ENCODE assay signal across 32 cellular contexts in the genomic region with DNA sequence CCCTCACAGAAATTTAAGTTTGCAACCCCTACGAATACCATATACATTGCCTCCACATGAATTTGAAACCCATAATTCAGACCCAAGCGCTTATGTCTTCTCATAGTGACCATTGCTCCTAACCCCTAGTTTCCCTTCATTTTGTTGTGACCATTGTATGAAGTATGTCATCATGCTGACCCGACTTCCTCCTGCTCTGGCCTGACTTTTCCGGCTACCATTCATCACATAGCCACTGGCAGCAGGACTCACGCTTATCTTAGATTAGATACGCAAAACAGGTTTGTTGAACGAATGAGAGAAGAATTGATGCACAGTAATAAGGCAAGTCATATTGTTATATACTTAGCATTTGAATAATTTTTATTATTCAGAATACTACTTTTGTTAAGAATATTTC.
"Had no signal": no experiment of that assay in that cellular context is flagged by ENCODE, and none has a peak within 500 bp of the region (broad histone marks: within the 10 kb centered on the region; RNA-seq: fewer than 3 reads in every experiment).

No MANE protein-coding gene starts in this region.

- H3K27me3 Mint-ChIP-seq: activated CD4-positive, alpha-beta memory T cell treated with anti-CD3 and anti-CD28 coated beads, Interleukin-2, amount 10 ng/mL, durations not matched to agents 7 days and 5 days; activated CD8-positive, alpha-beta memory T cell treated with anti-CD3 and anti-CD28 coated beads, Interleukin-2, amount 10 ng/mL, durations not matched to agents 7 days and 5 days; activated naive CD4-positive, alpha-beta T cell treated with anti-CD3 and anti-CD28 coated beads, Interleukin-2, amount 10 ng/mL, durations not matched to agents 7 days and 5 days; activated naive CD8-positive, alpha-beta T cell; activated naive CD8-positive, alpha-beta T cell treated with anti-CD3 and anti-CD28 coated beads, Interleukin-2, amount 50 U/mL, for 24 hours; brain had no signal

- H3K9me3 Mint-ChIP-seq: activated CD4-positive, alpha-beta memory T cell treated with anti-CD3 and anti-CD28 coated beads, Interleukin-2, amount 10 ng/mL, durations not matched to agents 7 days and 5 days; activated naive CD4-positive, alpha-beta T cell treated with anti-CD3 and anti-CD28 coated beads, Interleukin-2, amount 10 ng/mL, durations not matched to agents 7 days and 5 days; activated naive CD8-positive, alpha-beta T cell treated with anti-CD3 and anti-CD28 coated beads, Interleukin-2, amount 50 U/mL, for 24 hours had no signal

- H3K27ac Mint-ChIP-seq: activated CD4-positive, alpha-beta memory T cell treated with anti-CD3 and anti-CD28 coated beads, Interleukin-2, amount 10 ng/mL, durations not matched to agents 7 days and 5 days; activated CD8-positive, alpha-beta memory T cell treated with anti-CD3 and anti-CD28 coated beads, Interleukin-2, amount 10 ng/mL, durations not matched to agents 7 days and 5 days; activated naive CD4-positive, alpha-beta T cell treated with anti-CD3 and anti-CD28 coated beads, Interleukin-2, amount 10 ng/mL, durations not matched to agents 7 days and 5 days; activated naive CD8-positive, alpha-beta T cell; activated naive CD8-positive, alpha-beta T cell treated with anti-CD3 and anti-CD28 coated beads, Interleukin-2, amount 50 U/mL, for 24 hours; brain had no signal

- H3K9me3 ChIP-seq: SJCRH30 had no signal

- H3K27me3 ChIP-seq: SJCRH30 had no signal

- H3K4me1 Mint-ChIP-seq: activated CD4-positive, alpha-beta memory T cell treated with anti-CD3 and anti-CD28 coated beads, Interleukin-2, amount 10 ng/mL, durations not matched to agents 7 days and 5 days; activated CD8-positive, alpha-beta memory T cell treated with anti-CD3 and anti-CD28 coated beads, Interleukin-2, amount 10 ng/mL, durations not matched to agents 7 days and 5 days; activated naive CD4-positive, alpha-beta T cell treated with anti-CD3 and anti-CD28 coated beads, Interleukin-2, amount 10 ng/mL, durations not matched to agents 7 days and 5 days; activated naive CD8-positive, alpha-beta T cell treated with anti-CD3 and anti-CD28 coated beads, Interleukin-2, amount 50 U/mL, for 24 hours; brain had no signal

- H3K27ac ChIP-seq: SJCRH30, SK-N-MC, WERI-Rb-1 had no signal

- DNase-seq: activated CD4-positive, alpha-beta memory T cell treated with anti-CD3 and anti-CD28 coated beads, Interleukin-2, amount 10 ng/mL, durations not matched to agents 7 days and 5 days; activated CD4-positive, alpha-beta T cell treated with anti-CD3 and anti-CD28 coated beads for 1 hour; activated CD4-positive, alpha-beta T cell treated with anti-CD3 and anti-CD28 coated beads for 48 hours; activated CD4-positive, CD25-positive, alpha-beta regulatory T cell; activated CD8-positive, alpha-beta memory T cell treated with anti-CD3 and anti-CD28 coated beads for 24 hours; activated CD8-positive, alpha-beta memory T cell treated with anti-CD3 and anti-CD28 coated beads, Interleukin-2, amount 10 ng/mL, durations not matched to agents 7 days and 5 days; activated CD8-positive, alpha-beta memory T cell treated with anti-CD3 and anti-CD28 coated beads, Interleukin-2, amount 50 U/mL, for 48 hours; activated effector memory CD4-positive, alpha-beta T cell treated with Interleukin-2 at 50 U/mL for 16 hours; activated naive CD4-positive, alpha-beta T cell treated with anti-CD3 and anti-CD28 coated beads, Interleukin-2, amount 10 ng/mL, durations not matched to agents 7 days and 5 days; activated naive CD8-positive, alpha-beta T cell treated with anti-CD3 and anti-CD28 coated beads, Interleukin-2, amount 50 U/mL, for 24 hours; activated T-cell treated with anti-CD3 and anti-CD28 coated beads, Interleukin-2, amount 50 U/mL, for 48 hours; anterior cingulate cortex; caudate nucleus; Karpas-422; NCI-H1105; NCI-H1417 treated with DMSO at 0.1 percent for 48 hours; NCI-H187 treated with DMSO at 0.1 percent for 48 hours; NCI-H2081; NCI-H2171 treated with DMSO at 0.1 percent for 48 hours; NCI-H226; NCI-H446 treated with DMSO at 0.1 percent for 48 hours; NCI-H524; NCI-H69; NCI-H82; SHP77; SJCRH30; T1000; WERI-Rb-1 had no signal

- H3K4me3 Mint-ChIP-seq: activated CD4-positive, alpha-beta memory T cell treated with anti-CD3 and anti-CD28 coated beads, Interleukin-2, amount 10 ng/mL, durations not matched to agents 7 days and 5 days; activated CD8-positive, alpha-beta memory T cell treated with anti-CD3 and anti-CD28 coated beads, Interleukin-2, amount 10 ng/mL, durations not matched to agents 7 days and 5 days; activated naive CD4-positive, alpha-beta T cell treated with anti-CD3 and anti-CD28 coated beads, Interleukin-2, amount 10 ng/mL, durations not matched to agents 7 days and 5 days; activated naive CD8-positive, alpha-beta T cell; activated naive CD8-positive, alpha-beta T cell treated with anti-CD3 and anti-CD28 coated beads, Interleukin-2, amount 50 U/mL, for 24 hours; brain had no signal

- H3K4me1 ChIP-seq: SJCRH30 had no signal

- ATAC-seq: activated CD8-positive, alpha-beta memory T cell treated with anti-CD3 and anti-CD28 coated beads, Interleukin-2, amount 10 ng/mL, durations not matched to agents 7 days and 5 days; activated naive CD8-positive, alpha-beta T cell treated with anti-CD3 and anti-CD28 coated beads, Interleukin-2, amount 50 U/mL, for 24 hours; Panc1 had no signal

- H3K36me3 Mint-ChIP-seq: activated CD8-positive, alpha-beta memory T cell treated with anti-CD3 and anti-CD28 coated beads, Interleukin-2, amount 10 ng/mL, durations not matched to agents 7 days and 5 days; activated naive CD4-positive, alpha-beta T cell treated with anti-CD3 and anti-CD28 coated beads, Interleukin-2, amount 10 ng/mL, durations not matched to agents 7 days and 5 days had no signal
